Comparison of ENCODE assay signal across 8 cellular contexts in the genomic region with DNA sequence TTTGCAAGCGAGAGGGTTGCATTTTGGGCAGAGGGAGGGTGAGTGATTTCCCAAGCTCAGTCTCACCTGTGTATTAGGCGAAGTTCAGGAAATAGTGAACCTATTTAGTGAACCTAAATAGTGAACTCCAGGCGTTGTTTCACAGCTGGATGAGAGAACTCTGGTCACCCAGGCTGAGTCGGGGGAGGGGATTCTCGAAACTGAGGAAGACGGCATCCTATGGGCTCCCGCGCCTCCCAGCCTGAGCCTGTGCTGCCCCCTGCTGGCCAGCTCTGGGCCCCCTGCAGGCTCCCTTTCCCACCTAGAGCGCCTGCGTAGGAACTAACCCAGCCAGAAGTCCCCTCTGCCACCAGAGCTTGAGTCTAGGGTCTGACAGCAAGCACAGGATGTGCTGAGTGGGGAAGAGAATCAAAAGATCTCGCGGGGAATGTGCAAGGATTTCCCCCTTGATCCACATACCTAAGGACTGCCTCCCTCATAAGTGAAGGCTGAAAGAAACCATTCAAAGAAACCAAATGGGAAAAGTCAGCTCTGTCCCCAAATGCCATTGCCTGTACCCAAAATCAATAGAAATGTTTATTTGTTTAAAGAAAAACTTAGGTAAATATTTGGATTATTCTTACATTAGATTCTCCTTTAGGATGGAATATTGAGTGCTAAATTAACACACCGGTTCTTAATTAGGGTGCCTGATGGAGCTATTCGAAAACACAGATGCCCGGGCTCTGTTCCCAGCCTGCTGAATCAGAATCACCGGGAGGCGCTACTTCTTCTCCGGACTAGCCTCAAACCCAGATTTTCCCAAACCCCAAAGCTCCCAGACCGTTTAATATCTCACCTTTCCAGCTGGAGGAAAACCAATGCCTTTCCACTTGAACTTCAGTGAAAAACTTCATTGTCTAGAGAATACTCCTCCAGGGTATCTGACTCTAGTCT. TPM values are rescaled to one million over a fixed set of nuclear protein-coding genes. Genes with fewer than 3 reads are reported as not detected.
DNase-seq lines count a peak whose midpoint lies in the region; ATAC-seq and TF ChIP-seq lines count a peak whose summit lies in the region.

No MANE protein-coding gene starts in this region.

- WGBS in heart right ventricle, 2 donors: 16 to 17% methylated on average over 19 of the region's 19 CpGs

- peak overlapping the region; percentile 26 for H3K4me3 ChIP-seq in CD4-positive, CD25-positive, alpha-beta regulatory T cell (ENCODE audit: low read depth, low read length)
- no peak overlapping the region for H3K4me3 ChIP-seq in heart right ventricle

- no peak overlapping the region for H3K27ac Mint-ChIP-seq in CD4-positive, CD25-positive, alpha-beta regulatory T cell
- H3K27ac Mint-ChIP-seq in activated naive CD8-positive, alpha-beta T cell treated with anti-CD3 and anti-CD28 coated beads for 36 hours: no peak overlapping the region

- H3K27me3 ChIP-seq in CD4-positive, CD25-positive, alpha-beta regulatory T cell (ENCODE audit: control insufficient read depth, insufficient read depth, low read length): peaks cover 2% of the 10 kb centered on the region
- H3K27me3 ChIP-seq in heart right ventricle: peaks cover 0 to 64% (median 39%) of the 10 kb centered on the region in 7 donors

- H3K4me1 ChIP-seq in CD4-positive, CD25-positive, alpha-beta regulatory T cell (ENCODE audit: control insufficient read depth, insufficient read depth, low read length, poor library complexity, severe bottlenecking): peaks cover 5% of the 10 kb centered on the region
- H3K4me1 ChIP-seq in heart right ventricle: peaks cover 0 to 4% (median 0%) of the 10 kb centered on the region in 9 donors

- no peaks in the 10 kb centered on the region for H3K36me3 ChIP-seq in CD4-positive, CD25-positive, alpha-beta regulatory T cell (ENCODE audit: control insufficient read depth, insufficient read depth, low read length)
- no peaks in the 10 kb centered on the region for H3K36me3 ChIP-seq in heart right ventricle

- peak; percentile 55 to 92 (median 79) for TF ChIP-seq CTCF in heart right ventricle (IDR thresholded peaks at IDR 0.05)

- no peaks in the 10 kb centered on the region for H3K36me3 Mint-ChIP-seq in CD4-positive, CD25-positive, alpha-beta regulatory T cell
- H3K36me3 Mint-ChIP-seq in activated naive CD8-positive, alpha-beta T cell treated with anti-CD3 and anti-CD28 coated beads for 36 hours: no peaks in the 10 kb centered on the region

- H3K4me1 Mint-ChIP-seq in CD4-positive, CD25-positive, alpha-beta regulatory T cell: peaks cover 0 to 5% (median 2%) of the 10 kb centered on the region in 4 donors
- peaks cover 12% of the 10 kb centered on the region for H3K4me1 Mint-ChIP-seq in activated naive CD8-positive, alpha-beta T cell treated with anti-CD3 and anti-CD28 coated beads for 36 hours

- intact Hi-C loops in heart right ventricle (cut with DNase I) (loop anchor here in 7 of 10 donors (2.0 to 5.0 kb wide), 2 partner anchors 196 to 199 kb away; no protein-coding TSS in a partner anchor), sciatic nerve (cut with DNase I) (no loop called here)

- H3K9me3 Mint-ChIP-seq in CD4-positive, CD25-positive, alpha-beta regulatory T cell: no peaks in the 10 kb centered on the region
- no peaks in the 10 kb centered on the region for H3K9me3 Mint-ChIP-seq in activated naive CD8-positive, alpha-beta T cell treated with anti-CD3 and anti-CD28 coated beads for 36 hours

- no peak overlapping the region for H3K4me3 Mint-ChIP-seq in CD4-positive, CD25-positive, alpha-beta regulatory T cell
- no peak overlapping the region for H3K4me3 Mint-ChIP-seq in activated naive CD8-positive, alpha-beta T cell treated with anti-CD3 and anti-CD28 coated beads for 36 hours

- no peaks in the 10 kb centered on the region for H3K9me3 ChIP-seq in CD4-positive, CD25-positive, alpha-beta regulatory T cell (ENCODE audit: control insufficient read depth in 2 of 2, low read length in 2 of 2)
- H3K9me3 ChIP-seq in heart right ventricle: no peaks in the 10 kb centered on the region

- ATAC-seq in CD4-positive, CD25-positive, alpha-beta regulatory T cell (ENCODE audit: low read depth in 2 of 2): peak; percentile 81 to 86
- ATAC-seq in GM21390 (IDR thresholded peaks at IDR 0.05; ENCODE audit: unreplicated experiment): peak; percentile 60
- ATAC-seq in heart right ventricle: peak in 6 of 8 donors; percentile 64 to 84 (median 76)
- ATAC-seq in sciatic nerve: peak; percentile 83
- ATAC-seq in HG03520 (IDR thresholded peaks at IDR 0.05; ENCODE audit: unreplicated experiment): no peak

- peak; percentile 54 to 73 (median 58) for DNase-seq in CD4-positive, CD25-positive, alpha-beta regulatory T cell
- DNase-seq in Kasumi-1 (lab: John Stamatoyannopoulos, UW): peak; percentile 67 to 74
- peak; percentile 47 for DNase-seq in SKM-1 (lab: John Stamatoyannopoulos, UW; ENCODE audit: unreplicated experiment)
- peak; percentile 82 for DNase-seq in activated naive CD8-positive, alpha-beta T cell treated with anti-CD3 and anti-CD28 coated beads for 36 hours
- DNase-seq in heart right ventricle: peak; percentile 26 to 70
- peak; percentile 79 for DNase-seq in sciatic nerve (ENCODE audit: low spot score)

- H3K27ac ChIP-seq in CD4-positive, CD25-positive, alpha-beta regulatory T cell (ENCODE audit: insufficient read depth, low read length, poor library complexity, severe bottlenecking): no peak overlapping the region
- H3K27ac ChIP-seq in heart right ventricle: no peak overlapping the region

- H3K27me3 Mint-ChIP-seq in CD4-positive, CD25-positive, alpha-beta regulatory T cell: peaks cover 34% of the 10 kb centered on the region
- peaks cover 43% of the 10 kb centered on the region for H3K27me3 Mint-ChIP-seq in activated naive CD8-positive, alpha-beta T cell treated with anti-CD3 and anti-CD28 coated beads for 36 hours

RNA-seq across cellular contexts. Expression of a gene that starts 14.8 kb away (rescaled TPM):
- not detected for total RNA-seq in CD4-positive, CD25-positive, alpha-beta regulatory T cell
- polyA plus RNA-seq in CD4-positive, CD25-positive, alpha-beta regulatory T cell: not detected
- total RNA-seq in activated naive CD8-positive, alpha-beta T cell treated with anti-CD3 and anti-CD28 coated beads for 36 hours: not detected
- total RNA-seq in heart right ventricle: not detected
- under 1 TPM in 1 of 2 donors, not detected in 1; 0.01 TPM for polyA plus RNA-seq in heart right ventricle
- 0.36 TPM for total RNA-seq in sciatic nerve

RNA-seq across cellular contexts. Expression of a gene that starts 34.3 kb away (rescaled TPM):
- total RNA-seq in CD4-positive, CD25-positive, alpha-beta regulatory T cell: not detected
- under 1 TPM in 3 of 4 donors, not detected in 1; 0.06 to 0.23 (median 0.14) TPM for polyA plus RNA-seq in CD4-positive, CD25-positive, alpha-beta regulatory T cell
- total RNA-seq in activated naive CD8-positive, alpha-beta T cell treated with anti-CD3 and anti-CD28 coated beads for 36 hours: not detected
- total RNA-seq in heart right ventricle (not detected), sciatic nerve (0.13 TPM)
- not detected for polyA plus RNA-seq in heart right ventricle
